ENCODE assay signal across 8 cellular contexts in genomic region chr10:99659868-99660366, GRCh38. TPM values are rescaled to one million over a fixed set of nuclear protein-coding genes. Genes with fewer than 3 reads are reported as not detected.
A peak's percentile ranks its signal among the peaks of the same experiment; 100 is the strongest.
DNase-seq lines count a peak whose midpoint lies in the region; ATAC-seq and TF ChIP-seq lines count a peak whose summit lies in the region.

No MANE protein-coding gene starts in this region.

- no peaks in the 10 kb centered on the region for H3K36me3 ChIP-seq in BE2C
- H3K36me3 ChIP-seq in muscle layer of duodenum (ENCODE audit: control insufficient read depth in 1 of 2, insufficient read depth in 2 of 2, low read length in 2 of 2): peaks cover 0 to 19% of the 10 kb centered on the region in 2 donors

- H3K27me3 ChIP-seq in BE2C: peaks cover 4% of the 10 kb centered on the region; the same call in 1 of the 2 replicates
- H3K27me3 ChIP-seq in muscle layer of duodenum (ENCODE audit: low read depth, low read length): no peaks in the 10 kb centered on the region

- H3K4me1 ChIP-seq in BE2C (no peaks in the 10 kb centered on the region), muscle layer of duodenum (ENCODE audit: control insufficient read depth in 1 of 2, insufficient read depth in 2 of 2, low read length in 2 of 2) (peaks cover 0 to 5% of the 10 kb centered on the region in 2 donors)

- ATAC-seq in GM21360 (IDR thresholded peaks at IDR 0.05; ENCODE audit: unreplicated experiment) (no peak), HG03280 (IDR thresholded peaks at IDR 0.05; ENCODE audit: unreplicated experiment) (no peak), GM21390 (IDR thresholded peaks at IDR 0.05; ENCODE audit: unreplicated experiment) (no peak)

- H3K9me3 ChIP-seq in BE2C (no peaks in the 10 kb centered on the region), muscle layer of duodenum (ENCODE audit: control insufficient read depth in 1 of 2, low read length in 2 of 2) (no peaks in the 10 kb centered on the region)

- TF ChIP-seq CTCF in BE2C (IDR thresholded peaks at IDR 0.05; ENCODE audit: low read depth, low read length) (no peak), LNCaP clone FGC (IDR thresholded peaks at IDR 0.05; ENCODE audit: control insufficient read depth, extremely low read depth, insufficient read depth) (no peak)

- H3K4me3 ChIP-seq in BE2C (ENCODE audit: low read depth, low read length) (peak overlapping the region; percentile 93), LNCaP clone FGC (ENCODE audit: low read depth, low read length) (peak overlapping the region; percentile 77), muscle layer of duodenum (ENCODE audit: low read depth in 1 of 2, low read length in 2 of 2) (peak overlapping the region; percentile 87 to 91)

- peak overlapping the region; percentile 42 for H3K27ac ChIP-seq in muscle layer of duodenum (ENCODE audit: low read length)

- DNase-seq in BE2C: no peak
- DNase-seq in LNCaP clone FGC (ENCODE audit: low read depth): no peak
- DNase-seq in dermis blood vessel endothelial cell: peak; percentile 7
- DNase-seq in activated effector memory CD4-positive, alpha-beta T cell treated with anti-CD3 and anti-CD28 coated beads, Interleukin-2, amount 50 U/mL, for 16 hours: no peak

RNA-seq across cellular contexts. Expression of gene ENTPD7, which starts 0.6 kb away (rescaled TPM):
- polyA plus RNA-seq in BE2C (2012; ENCODE audit: insufficient read depth, insufficient read length, low read depth): 2.1 TPM
- 23.0 and 25.2 TPM in 2 replicates for total RNA-seq in dermis blood vessel endothelial cell

RNA-seq across cellular contexts. Expression of gene SLC25A28, which starts 39.7 kb away (rescaled TPM):
- 51.6 TPM for polyA plus RNA-seq in BE2C (2012; ENCODE audit: insufficient read depth, insufficient read length, low read depth)
- total RNA-seq in dermis blood vessel endothelial cell: 6.9 and 15.1 TPM in 2 replicates
